ENCODE assay signal across 10 cellular contexts in genomic region chr16:66986559-66986958, GRCh38.
A peak's percentile ranks its signal among the peaks of the same experiment; 100 is the strongest.
DNase-seq lines count a peak whose midpoint lies in the region.
"Had no signal": no experiment of that assay in that cellular context is flagged by ENCODE, and none has a peak within 500 bp of the region (broad histone marks: within the 10 kb centered on the region; RNA-seq: fewer than 3 reads in every experiment).

No MANE protein-coding gene starts in this region.

- H3K9me3 Mint-ChIP-seq in activated naive CD4-positive, alpha-beta T cell treated with anti-CD3 and anti-CD28 coated beads, Interleukin-2, amount 10 ng/mL, durations not matched to agents 7 days and 5 days, result no peaks in the 10 kb centered on the region
- H3K9me3 Mint-ChIP-seq: stimulated activated naive CD8-positive, alpha-beta T cell treated with anti-CD3 and anti-CD28 coated beads, Interleukin-15, amount 100 ng/mL, for 72 hours had no signal

- no peaks in the 10 kb centered on the region for H3K27me3 Mint-ChIP-seq in activated naive CD4-positive, alpha-beta T cell treated with anti-CD3 and anti-CD28 coated beads, Interleukin-2, amount 10 ng/mL, durations not matched to agents 7 days and 5 days
- H3K27me3 Mint-ChIP-seq: stimulated activated naive CD8-positive, alpha-beta T cell treated with anti-CD3 and anti-CD28 coated beads, Interleukin-15, amount 100 ng/mL, for 72 hours had no signal

- no peak overlapping the region for H3K4me3 Mint-ChIP-seq in activated naive CD4-positive, alpha-beta T cell treated with anti-CD3 and anti-CD28 coated beads, Interleukin-2, amount 10 ng/mL, durations not matched to agents 7 days and 5 days
- H3K4me3 Mint-ChIP-seq: stimulated activated naive CD8-positive, alpha-beta T cell treated with anti-CD3 and anti-CD28 coated beads, Interleukin-15, amount 100 ng/mL, for 72 hours had no signal

- peak overlapping the region; percentile 95 for H3K27ac Mint-ChIP-seq in activated naive CD4-positive, alpha-beta T cell treated with anti-CD3 and anti-CD28 coated beads, Interleukin-2, amount 10 ng/mL, durations not matched to agents 7 days and 5 days

- H3K36me3 Mint-ChIP-seq in activated naive CD4-positive, alpha-beta T cell treated with anti-CD3 and anti-CD28 coated beads, Interleukin-2, amount 10 ng/mL, durations not matched to agents 7 days and 5 days, result peaks cover 15% of the 10 kb centered on the region

- CTCF ChIA-PET in activated naive CD4-positive, alpha-beta T cell treated with anti-CD3 and anti-CD28 coated beads, Interleukin-2, amount 10 ng/mL, durations not matched to agents 7 days and 5 days (lab: Charles Lee), result interaction anchor here (1.4 to 4.0 kb wide), 3 partner anchors 27 to 168 kb away, joined by 4 to 13 read pairs (median 7); no protein-coding TSS in a partner anchor

- no peak for DNase-seq in activated naive CD4-positive, alpha-beta T cell treated with anti-CD3 and anti-CD28 coated beads, Interleukin-2, amount 10 ng/mL, durations not matched to agents 7 days and 5 days
- DNase-seq in activated naive CD4-positive, alpha-beta T cell treated with anti-CD3 and anti-CD28 coated beads, Interleukin-2, amount 50 U/mL, for 16 hours, result no peak
- DNase-seq: activated CD4-positive, alpha-beta T cell treated with anti-CD3 and anti-CD28 coated beads for 1 hour; amygdala; dermis blood vessel endothelial cell; DMS 273 treated with DMSO at 0.1 percent for 48 hours; midbrain; posterior cingulate gyrus; stimulated activated CD4-positive, alpha-beta T cell treated with anti-CD3 and anti-CD28 coated beads, Interleukin-1b, Interleukin-23, amount 100 ng/mL, for 48 hours; stimulated activated naive CD8-positive, alpha-beta T cell treated with anti-CD3 and anti-CD28 coated beads, Interleukin-15, amount 100 ng/mL, for 72 hours had no signal

- peaks cover 72% of the 10 kb centered on the region for H3K4me1 Mint-ChIP-seq in activated naive CD4-positive, alpha-beta T cell treated with anti-CD3 and anti-CD28 coated beads, Interleukin-2, amount 10 ng/mL, durations not matched to agents 7 days and 5 days
